In genomic region chr11:67450796-67451657, GRCh38 we compare ENCODE assay signal across 1 cellular context.
TF ChIP-seq lines count a peak whose summit lies in the region.

No MANE protein-coding gene starts in this region.

TF ChIP-seq in SK-N-SH treated with all-trans-retinoic acid at 6 μM for 48 hours, 23 proteins besides CTCF, POLR2A, EP300 and RAD21:
- no peak for TF ChIP-seq POU6F1 (CRISPR knock-in tag; IDR thresholded peaks at IDR 0.05; ENCODE audit: borderline replicate concordance, low read depth)
- no peak for TF ChIP-seq ZC3H10 (CRISPR knock-in tag; IDR thresholded peaks at IDR 0.05)
- TF ChIP-seq TOX (CRISPR knock-in tag; IDR thresholded peaks at IDR 0.05; ENCODE audit: borderline replicate concordance) = no peak
- no peak for TF ChIP-seq ZFP30 (CRISPR knock-in tag; IDR thresholded peaks at IDR 0.05)
- no peak for TF ChIP-seq ISL1 (CRISPR knock-in tag; IDR thresholded peaks at IDR 0.05)
- no peak for TF ChIP-seq RARB (CRISPR knock-in tag; IDR thresholded peaks at IDR 0.05)
- no peak for TF ChIP-seq ESRRG (CRISPR knock-in tag; IDR thresholded peaks at IDR 0.05)
- TF ChIP-seq SNAI2 (CRISPR knock-in tag; IDR thresholded peaks at IDR 0.05) = no peak
- TF ChIP-seq ARNTL (CRISPR knock-in tag; IDR thresholded peaks at IDR 0.05; ENCODE audit: borderline replicate concordance, low read depth) = no peak
- no peak for TF ChIP-seq PPARA (CRISPR knock-in tag; IDR thresholded peaks at IDR 0.05; ENCODE audit: borderline replicate concordance)
- TF ChIP-seq GLIS3 (CRISPR knock-in tag; IDR thresholded peaks at IDR 0.05) = no peak
- TF ChIP-seq CSRNP3 (CRISPR knock-in tag; IDR thresholded peaks at IDR 0.05) = no peak
- no peak for TF ChIP-seq CREB5 (CRISPR knock-in tag; IDR thresholded peaks at IDR 0.05; ENCODE audit: low read depth)
- no peak for TF ChIP-seq ZNF8 (CRISPR knock-in tag; IDR thresholded peaks at IDR 0.05)
TF ChIP-seq in SK-N-SH treated with all-trans-retinoic acid at 6 μM for 48 hours: peak in this region for 0.
